Comparison of ENCODE assay signal across 1 cellular context in the genomic region with DNA sequence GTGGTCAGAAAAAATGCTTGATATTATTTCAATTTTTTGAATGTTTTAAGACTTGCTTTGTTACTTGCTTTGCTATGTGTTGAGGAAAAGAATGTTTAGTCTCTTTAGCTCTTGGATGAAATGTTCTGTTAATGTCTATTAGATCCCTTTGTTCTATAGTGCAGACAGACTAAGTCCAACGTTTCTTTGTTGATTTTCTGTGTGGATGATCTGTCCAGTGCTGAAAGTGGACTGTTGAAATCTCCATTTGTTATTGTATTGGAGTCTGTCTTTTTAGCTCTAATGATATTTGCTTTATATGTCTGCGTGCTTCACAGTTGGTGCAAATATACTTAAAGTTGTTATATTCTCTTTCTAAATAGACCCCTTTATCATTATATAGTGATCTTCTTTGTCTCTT.
TF ChIP-seq lines count a peak whose summit lies in the region.

No MANE protein-coding gene starts in this region.

TF ChIP-seq in HepG2, 621 proteins besides CTCF, POLR2A, EP300 and RAD21 (continued from another document):
- TF ChIP-seq HNRNPLL (IDR thresholded peaks at IDR 0.05; ENCODE audit: low read depth, low read length, poor library complexity, severe bottlenecking), result no peak
- TF ChIP-seq ZNF296 (CRISPR knock-in tag; conservative IDR thresholded peaks at IDR 0.05), result no peak
